Comparison of ENCODE assay signal across 13 cellular contexts in the genomic region with DNA sequence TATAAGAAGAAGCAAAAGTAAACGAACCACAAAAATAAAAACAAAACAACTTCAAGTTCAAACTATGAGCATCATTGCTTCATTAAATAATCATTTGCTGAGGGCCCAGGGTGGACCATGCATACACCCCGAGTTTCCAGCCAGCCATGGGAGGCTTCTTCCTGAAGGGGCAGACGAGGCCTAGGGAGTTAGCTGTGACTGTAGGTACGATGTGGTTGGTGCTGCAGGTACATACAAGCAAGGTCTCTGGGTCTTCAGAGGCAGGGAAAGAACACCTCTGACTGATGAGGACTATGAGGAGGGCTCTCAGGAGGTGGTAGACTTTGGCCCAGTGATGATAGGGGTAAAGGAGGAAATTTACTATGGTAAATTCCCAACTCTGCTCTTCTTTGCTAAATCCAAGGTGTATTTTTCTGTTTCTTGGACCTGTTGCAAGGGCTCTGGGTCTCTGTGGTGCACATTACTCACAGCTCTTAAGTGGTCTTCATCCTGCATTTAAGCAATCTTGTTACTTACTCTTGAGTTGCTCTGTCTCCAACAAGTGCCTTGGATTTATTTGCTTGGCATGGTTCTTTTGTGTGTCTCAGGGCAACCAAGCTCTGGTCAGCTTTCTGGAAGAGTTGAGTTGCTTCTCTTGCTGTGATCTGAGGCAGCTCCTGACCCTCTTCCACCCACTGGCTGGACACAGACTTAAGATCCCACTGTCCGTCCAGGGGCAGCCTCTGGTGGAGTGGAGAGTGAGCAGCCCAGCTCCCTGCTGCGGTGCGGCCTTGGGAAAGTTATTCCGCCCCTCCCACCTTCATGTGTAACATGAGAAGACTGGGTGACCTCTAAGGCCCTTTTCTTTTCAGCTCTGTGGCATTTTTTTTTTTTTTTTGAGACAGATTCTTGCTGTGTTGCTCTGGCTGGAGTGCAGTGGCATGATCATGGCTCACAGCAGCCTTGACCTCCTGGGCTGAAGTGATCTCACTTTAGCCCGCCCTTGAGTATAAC. TPM values are rescaled to one million over a fixed set of nuclear protein-coding genes. Genes with fewer than 3 reads are reported as not detected.
DNase-seq lines count a peak whose midpoint lies in the region; ATAC-seq, FAIRE-seq and TF ChIP-seq lines count a peak whose summit lies in the region.
"Had no signal": no experiment of that assay in that cellular context is flagged by ENCODE, and none has a peak within 500 bp of the region (broad histone marks: within the 10 kb centered on the region; RNA-seq: fewer than 3 reads in every experiment).

No MANE protein-coding gene starts in this region.

- H3K36me3 Mint-ChIP-seq in astrocyte (ENCODE audit: low read depth, unreplicated experiment) = no peaks in the 10 kb centered on the region
- H3K36me3 Mint-ChIP-seq in activated CD4-positive, alpha-beta memory T cell treated with anti-CD3 and anti-CD28 coated beads for 36 hours = no peaks in the 10 kb centered on the region
- H3K36me3 Mint-ChIP-seq: brain had no signal

- no TSS peak for BruUV-seq in HCT116 (replicated peaks; lab: Mats Ljungman, UMichigan)

- no peaks in the 10 kb centered on the region for H3K9me2 ChIP-seq in HCT116 (ENCODE audit: insufficient read depth)

- H3K9ac ChIP-seq in HCT116 (ENCODE audit: low read length) = no peak overlapping the region
- H3K9ac ChIP-seq in astrocyte (ENCODE audit: low read length) = no peak overlapping the region

- H3K27me3 Mint-ChIP-seq in astrocyte (ENCODE audit: low read depth, unreplicated experiment) = peaks cover 6% of the 10 kb centered on the region
- H3K27me3 Mint-ChIP-seq in activated CD4-positive, alpha-beta memory T cell treated with anti-CD3 and anti-CD28 coated beads for 36 hours = no peaks in the 10 kb centered on the region

- H3K27ac Mint-ChIP-seq in astrocyte (ENCODE audit: unreplicated experiment) = no peak overlapping the region
- H3K27ac Mint-ChIP-seq in activated CD4-positive, alpha-beta memory T cell treated with anti-CD3 and anti-CD28 coated beads for 36 hours = no peak overlapping the region

- H3K9me3 Mint-ChIP-seq in astrocyte (ENCODE audit: unreplicated experiment) = peaks cover 2% of the 10 kb centered on the region
- no peaks in the 10 kb centered on the region for H3K9me3 Mint-ChIP-seq in activated CD4-positive, alpha-beta memory T cell treated with anti-CD3 and anti-CD28 coated beads for 36 hours
- H3K9me3 Mint-ChIP-seq: activated T-cell treated with anti-CD3 and anti-CD28 coated beads, Interleukin-2, amount 50 U/mL, for 4 hours had no signal

- no peak for TF ChIP-seq RAD21 in HCT116 (IDR thresholded peaks at IDR 0.05; ENCODE audit: low read depth)

- H3K4me1 Mint-ChIP-seq in astrocyte (ENCODE audit: low read depth, unreplicated experiment) = peaks cover 4% of the 10 kb centered on the region
- H3K4me1 Mint-ChIP-seq in activated CD4-positive, alpha-beta memory T cell treated with anti-CD3 and anti-CD28 coated beads for 36 hours (ENCODE audit: low read depth) = no peaks in the 10 kb centered on the region
- H3K4me1 Mint-ChIP-seq: brain had no signal

- peak; percentile 91 for ATAC-seq in HCT116
- ATAC-seq: activated T-cell treated with anti-CD3 and anti-CD28 coated beads, Interleukin-2, amount 50 U/mL, for 4 hours had no signal

- H3K4me3 Mint-ChIP-seq in astrocyte (ENCODE audit: unreplicated experiment) = no peak overlapping the region
- H3K4me3 Mint-ChIP-seq in activated CD4-positive, alpha-beta memory T cell treated with anti-CD3 and anti-CD28 coated beads for 36 hours = no peak overlapping the region
- H3K4me3 Mint-ChIP-seq: activated T-cell treated with anti-CD3 and anti-CD28 coated beads, Interleukin-2, amount 50 U/mL, for 4 hours; brain had no signal

- intact Hi-C loops in HCT116 (cut with micrococcal nuclease) = no loop called here
- intact Hi-C loops in activated CD4-positive, alpha-beta memory T cell treated with anti-CD3 and anti-CD28 coated beads for 36 hours (cut with micrococcal nuclease) = no loop called here

- no peaks in the 10 kb centered on the region for H3K9me3 ChIP-seq in HCT116 (ENCODE audit: control insufficient read depth in 1 of 2, insufficient read depth in 1 of 2, low read depth in 1 of 2, low read length in 2 of 2)
- H3K9me3 ChIP-seq in astrocyte (ENCODE audit: insufficient read depth, low read depth, low read length) = no peaks in the 10 kb centered on the region

- POLR2A ChIA-PET in HCT116 (lab: Charles Lee) = no interaction called here
- POLR2A ChIA-PET in activated CD4-positive, alpha-beta memory T cell treated with anti-CD3 and anti-CD28 coated beads for 36 hours (lab: Charles Lee) = no interaction called here

- RAD21 ChIA-PET in HCT116 (lab: Charles Lee; ENCODE audit: low non-redundant PET in 1 of 2, low total read pairs in 2 of 2, uncharacterized antibody in 2 of 2, unreplicated experiment in 2 of 2) = interaction anchor here in 1 of 2 experiments (0.7 kb wide), 1 partner anchor 32 kb away, joined by 4 read pairs; no protein-coding TSS in a partner anchor

- H3K79me2 ChIP-seq in HCT116 (ENCODE audit: insufficient read depth, low read length) = no peaks in the 10 kb centered on the region
- no peaks in the 10 kb centered on the region for H3K79me2 ChIP-seq in astrocyte (ENCODE audit: insufficient read depth, low read length)

- no peak overlapping the region for H3K4me3 ChIP-seq in HCT116 (replicated peaks in 1 of 2; ENCODE audit: low read depth in 1 of 2, low read length in 2 of 2)
- no peak overlapping the region for H3K4me3 ChIP-seq in astrocyte (ENCODE audit: insufficient read depth, low read depth, low read length)
- no peak overlapping the region for H3K4me3 ChIP-seq in retinal pigment epithelial cell (ENCODE audit: low read length)

- peak overlapping the region; percentile 55 for H3K4me2 ChIP-seq in HCT116 (ENCODE audit: low read length)
- no peak overlapping the region for H3K4me2 ChIP-seq in astrocyte (ENCODE audit: low read length)

- H3K27ac ChIP-seq in HCT116 (ENCODE audit: low read depth, low read length) (no peak overlapping the region), astrocyte (ENCODE audit: low read depth, low read length) (no peak overlapping the region)

- H3K4me1 ChIP-seq in HCT116 (ENCODE audit: control insufficient read depth in 1 of 2, insufficient read depth in 2 of 2, low read length in 2 of 2) = peaks cover 17 to 30% of the 10 kb centered on the region in 2 experiments
- no peaks in the 10 kb centered on the region for H3K4me1 ChIP-seq in astrocyte (ENCODE audit: insufficient read depth, low read length)

- CTCF ChIA-PET in HCT116 (lab: Charles Lee) = no interaction called here
- CTCF ChIA-PET in activated CD4-positive, alpha-beta memory T cell treated with anti-CD3 and anti-CD28 coated beads for 36 hours (lab: Charles Lee) = no interaction called here

- TF ChIP-seq POLR2A in HCT116 (IDR thresholded peaks at IDR 0.05; ENCODE audit: borderline replicate concordance, extremely low read depth, insufficient read depth, insufficient read length) = no peak

- H3K27me3 ChIP-seq in HCT116 (ENCODE audit: insufficient read depth, low read length) (no peaks in the 10 kb centered on the region), astrocyte (ENCODE audit: insufficient read depth, low read length) (no peaks in the 10 kb centered on the region)

- TF ChIP-seq CTCF in HCT116 (IDR thresholded peaks at IDR 0.05 in 2 of 3, conservative IDR thresholded peaks at IDR 0.05 in 1 of 3; ENCODE audit: borderline replicate concordance in 1 of 3, insufficient read depth in 1 of 3, low read depth in 2 of 3, low read length in 2 of 3) = no peak
- no peak for TF ChIP-seq CTCF in astrocyte (IDR thresholded peaks at IDR 0.05; ENCODE audit: insufficient read depth, low read depth, low read length)
- no peak for TF ChIP-seq CTCF in retinal pigment epithelial cell (conservative IDR thresholded peaks at IDR 0.05; ENCODE audit: low read depth, low read length)

- peak; percentile 24 for DNase-seq in HCT116 (ENCODE audit: low read depth, low spot score)
- DNase-seq in astrocyte (ENCODE audit: low read depth) = peak; percentile 63
- DNase-seq in iPS-NIHi11 (ENCODE audit: low spot score) = peak; percentile 67
- DNase-seq in retinal pigment epithelial cell (ENCODE audit: low read depth) = peak; percentile 47
- no peak for DNase-seq in activated naive CD4-positive, alpha-beta T cell treated with anti-CD3 and anti-CD28 coated beads, Interleukin-2, amount 50 U/mL, for 16 hours
- DNase-seq in dedifferentiated amniotic fluid mesenchymal stem cell (ENCODE audit: extremely low spot score) = no peak
- no peak for DNase-seq in GM19239 (ENCODE audit: insufficient read length, low spot score)
- no peak for DNase-seq in activated CD4-positive, alpha-beta memory T cell treated with anti-CD3 and anti-CD28 coated beads for 36 hours
- DNase-seq: activated T-cell treated with anti-CD3 and anti-CD28 coated beads, Interleukin-2, amount 50 U/mL, for 4 hours; C1 segment of cervical spinal cord; GF-D8; NCI-H2107 had no signal

- H3K36me3 ChIP-seq in HCT116 (ENCODE audit: control insufficient read depth in 1 of 2, insufficient read depth in 2 of 2, low read length in 2 of 2) (no peaks in the 10 kb centered on the region; a peak in 1 of 4 replicates), astrocyte (ENCODE audit: insufficient read depth, low read length) (no peaks in the 10 kb centered on the region)

- H2AFZ ChIP-seq in HCT116 (ENCODE audit: low read depth, low read length, poor library complexity, severe bottlenecking) = no peak overlapping the region
- H2AFZ ChIP-seq in astrocyte (ENCODE audit: low read depth, low read length) = no peak overlapping the region

- FAIRE-seq in astrocyte (lab: Jason Lieb, UNC) = no peak
- FAIRE-seq in GM19239 (lab: Jason Lieb, UNC) = no peak

- H4K20me1 ChIP-seq in HCT116 (ENCODE audit: insufficient read depth) (no peaks in the 10 kb centered on the region), astrocyte (ENCODE audit: insufficient read depth, low read length) (no peaks in the 10 kb centered on the region)

TF ChIP-seq in HCT116, 20 proteins besides CTCF, POLR2A, EP300 and RAD21:
- TF ChIP-seq CEBPB (IDR thresholded peaks at IDR 0.05; ENCODE audit: low read depth) (no peak), POLR2AphosphoS5 (IDR thresholded peaks at IDR 0.05; ENCODE audit: low read depth, low read length) (no peak), ZFX (IDR thresholded peaks at IDR 0.05) (no peak), SP1 (IDR thresholded peaks at IDR 0.05; ENCODE audit: low read depth) (peak; percentile 30; the same call in 1 of the 2 replicates)

RNA-seq across cellular contexts. Expression of gene KIF23, which starts 56.1 kb away (rescaled TPM):
- total RNA-seq in HCT116 (2021; ENCODE audit: unreplicated experiment) (83.7 TPM), astrocyte (8.1 and 11.8 TPM in 2 replicates)
- 62.8 and 80.8 TPM in 2 replicates for polyA plus RNA-seq in HCT116 (2012)
- 10 to 100 TPM; 55.6 to 63.1 TPM for total RNA-seq in activated CD4-positive, alpha-beta memory T cell treated with anti-CD3 and anti-CD28 coated beads for 36 hours

RNA-seq across cellular contexts. Expression of gene PAQR5, which starts 59.4 kb away (rescaled TPM):
- total RNA-seq in HCT116 (2021; ENCODE audit: unreplicated experiment) = 34.0 TPM
- 30.6 and 30.9 TPM in 2 replicates for polyA plus RNA-seq in HCT116 (2012)
- total RNA-seq in astrocyte = 0.87 and 1.2 TPM in 2 replicates
- under 1 TPM; 0.10 to 0.15 TPM for total RNA-seq in activated CD4-positive, alpha-beta memory T cell treated with anti-CD3 and anti-CD28 coated beads for 36 hours

Comparison
In these comparisons a context has a peak if more than half of its experiments do, and no peak if none do; other contexts are left out.
1. DNase-seq: peak in HCT116 (single experiment), astrocyte (single experiment), iPS-NIHi11 (single experiment) and retinal pigment epithelial cell (single experiment); none in activated naive CD4-positive, alpha-beta T cell treated with anti-CD3 and anti-CD28 coated beads, Interleukin-2, amount 50 U/mL, for 16 hours (single experiment), dedifferentiated amniotic fluid mesenchymal stem cell (single experiment), GM19239 (single experiment) and activated CD4-positive, alpha-beta memory T cell treated with anti-CD3 and anti-CD28 coated beads for 36 hours (single experiment).
2. RNA of gene PAQR5, which starts 59.4 kb away (total RNA-seq): 34.0 TPM in HCT116 (single experiment); 0.87 to 1.2 TPM in astrocyte and 0.10 to 0.15 TPM in activated CD4-positive, alpha-beta memory T cell treated with anti-CD3 and anti-CD28 coated beads for 36 hours; every median in the first group is over 10 times any median in the second.